ENCODE assay signal across 1 cellular context in genomic region chr20:46111028-46111835, GRCh38.
A peak's percentile ranks its signal among the peaks of the same experiment; 100 is the strongest.
TF ChIP-seq lines count a peak whose summit lies in the region.

No MANE protein-coding gene starts in this region.

TF ChIP-seq in GM12878, 131 proteins besides CTCF, POLR2A, EP300 and RAD21 (continued from another document):
- no peak for TF ChIP-seq CEBPZ (IDR thresholded peaks at IDR 0.05; ENCODE audit: low read depth, low read length)
- peak; percentile 75 for TF ChIP-seq BCL11A (IDR thresholded peaks at IDR 0.05; ENCODE audit: low read depth, low read length)
